1 cellular context compared by ENCODE assay signal in the genomic region with DNA sequence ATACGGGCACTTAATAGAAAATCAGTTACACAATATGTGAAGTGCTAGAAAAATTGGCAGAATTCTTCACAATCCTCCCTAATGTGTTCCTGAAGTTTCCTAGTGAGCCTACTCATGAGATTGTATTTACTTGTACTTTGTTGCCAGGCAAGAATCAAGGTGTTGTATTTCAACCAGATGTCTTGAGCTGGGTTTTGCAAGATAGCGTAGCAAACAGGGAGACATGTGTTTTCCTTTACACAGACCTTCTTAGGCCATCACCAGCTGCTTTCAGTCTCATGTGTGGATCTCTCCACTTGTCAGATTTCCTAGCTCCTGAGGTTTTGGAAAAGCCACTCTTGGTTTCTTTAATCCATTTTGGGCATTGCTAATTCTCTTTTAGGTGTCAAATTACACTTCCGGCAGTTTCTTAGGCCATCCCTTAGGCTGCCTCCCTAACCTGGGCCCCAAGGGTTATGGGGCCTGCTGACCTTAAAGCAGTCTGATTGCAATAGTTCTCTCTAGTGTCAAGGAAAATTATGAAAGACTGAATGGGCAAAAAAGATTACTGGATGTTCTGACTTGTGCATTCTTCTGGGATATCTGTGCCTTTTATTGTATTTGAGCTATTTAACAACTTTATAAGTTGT.
A peak's percentile ranks its signal among the peaks of the same experiment; 100 is the strongest.
TF ChIP-seq lines count a peak whose summit lies in the region.

No MANE protein-coding gene starts in this region.

TF ChIP-seq in H1, 55 proteins besides CTCF, POLR2A, EP300 and RAD21:
- TF ChIP-seq TBP (IDR thresholded peaks at IDR 0.05; ENCODE audit: low read depth, low read length) (no peak), TCF12 (IDR thresholded peaks at IDR 0.05; ENCODE audit: low read depth, low read length) (0 out of 2 replicates have a peak, but pooled peaks have one; percentile 6), ASH2L (IDR thresholded peaks at IDR 0.05; ENCODE audit: low read length) (peak; percentile 54), SIX5 (IDR thresholded peaks at IDR 0.05; ENCODE audit: low read depth, low read length) (peak; percentile 15; the same call in 1 of the 2 replicates), RXRA (IDR thresholded peaks at IDR 0.05; ENCODE audit: insufficient read depth, low read depth, low read length) (0 out of 2 replicates have a peak, but pooled peaks have one; percentile 8)
